In genomic region chr1:203281851-203282661, GRCh38 we compare ENCODE assay signal across 13 cellular contexts. TPM values are rescaled to one million over a fixed set of nuclear protein-coding genes. Genes with fewer than 3 reads are reported as not detected.
DNase-seq lines count a peak whose midpoint lies in the region; ATAC-seq and TF ChIP-seq lines count a peak whose summit lies in the region.
"Had no signal": no experiment of that assay in that cellular context is flagged by ENCODE, and none has a peak within 500 bp of the region (broad histone marks: within the 10 kb centered on the region; RNA-seq: fewer than 3 reads in every experiment).

No MANE protein-coding gene starts in this region.

- H3K27ac Mint-ChIP-seq in naive B cell, result peak overlapping the region in 5 of 6 donors; percentile 87 to 99 (median 93)
- H3K27ac Mint-ChIP-seq: activated naive CD4-positive, alpha-beta T cell treated with anti-CD3 and anti-CD28 coated beads for 36 hours had no signal

- peaks cover 68 to 84% (median 73%) of the 10 kb centered on the region in 3 donors for H3K4me1 Mint-ChIP-seq in naive B cell

- no peak for TF ChIP-seq EP300 in tibial nerve (IDR thresholded peaks at IDR 0.05)

- no peak overlapping the region for H3K4me3 ChIP-seq in cardiac muscle cell
- H3K4me3 ChIP-seq in duodenal mucosa (ENCODE audit: low read depth in 1 of 2, low read length in 2 of 2), result no peak overlapping the region
- no peak overlapping the region for H3K4me3 ChIP-seq in tibial nerve
- H3K4me3 ChIP-seq: SJSA1 had no signal

- TF ChIP-seq CTCF in cardiac muscle cell (IDR thresholded peaks at IDR 0.05; ENCODE audit: low read depth, low read length), result no peak
- TF ChIP-seq CTCF in tibial nerve (IDR thresholded peaks at IDR 0.05), result no peak

- H3K9ac ChIP-seq in duodenal mucosa (ENCODE audit: low read depth in 1 of 2, low read length in 2 of 2), result peak overlapping the region; percentile 30 to 48

- no peaks in the 10 kb centered on the region for H3K36me3 ChIP-seq in cardiac muscle cell
- no peaks in the 10 kb centered on the region for H3K36me3 ChIP-seq in duodenal mucosa (ENCODE audit: control insufficient read depth in 1 of 2, insufficient read depth in 2 of 2, low read length in 2 of 2)
- no peaks in the 10 kb centered on the region for H3K36me3 ChIP-seq in tibial nerve
- H3K36me3 ChIP-seq: SJSA1 had no signal

- intact Hi-C loops in Right ventricle myocardium superior (cut with DNase I), result no loop called here

- no peaks in the 10 kb centered on the region for H3K27me3 ChIP-seq in cardiac muscle cell
- H3K27me3 ChIP-seq in duodenal mucosa (ENCODE audit: control insufficient read depth in 1 of 2, insufficient read depth in 2 of 2, low read length in 2 of 2), result no peaks in the 10 kb centered on the region
- H3K27me3 ChIP-seq in tibial nerve, result no peaks in the 10 kb centered on the region
- H3K27me3 ChIP-seq: SJSA1 had no signal

- peaks cover 73% of the 10 kb centered on the region for H3K4me1 ChIP-seq in cardiac muscle cell (ENCODE audit: low read depth)
- peaks cover 63 to 67% of the 10 kb centered on the region in 2 donors for H3K4me1 ChIP-seq in duodenal mucosa (ENCODE audit: control insufficient read depth in 1 of 2, insufficient read depth in 2 of 2, low read length in 2 of 2)
- peaks cover 4 to 54% (median 34%) of the 10 kb centered on the region in 4 donors for H3K4me1 ChIP-seq in tibial nerve

- no peak for TF ChIP-seq POLR2A in tibial nerve (IDR thresholded peaks at IDR 0.05)

- peak overlapping the region in 5 of 8 donors; percentile 7 to 85 (median 68) for H3K4me3 Mint-ChIP-seq in naive B cell
- H3K4me3 Mint-ChIP-seq: activated naive CD4-positive, alpha-beta T cell treated with anti-CD3 and anti-CD28 coated beads for 36 hours had no signal

- no peaks in the 10 kb centered on the region for H3K27me3 Mint-ChIP-seq in naive B cell

- 65 to 71% methylated on average over 10 of the region's 10 CpGs for WGBS in tibial nerve, 2 donors

- peak in 1 of 2 donors; percentile 80 for DNase-seq in cardiac muscle cell (ENCODE audit: low read depth in 1 of 2, low spot score in 1 of 2)
- DNase-seq in Right ventricle myocardium superior, result no peak
- DNase-seq in naive B cell, result no peak
- DNase-seq in tibial nerve (ENCODE audit: low spot score in 2 of 2), result no peak
- DNase-seq in effector CD8-positive, alpha-beta T cell (lab: John Stamatoyannopoulos, UW), result no peak
- DNase-seq: activated CD4-positive, alpha-beta T cell treated with anti-CD3 and anti-CD28 coated beads for 1 hour; activated naive CD4-positive, alpha-beta T cell treated with anti-CD3 and anti-CD28 coated beads for 36 hours; GF-D8 had no signal

- H3K27ac ChIP-seq in cardiac muscle cell (peak overlapping the region; percentile 92), duodenal mucosa (ENCODE audit: low read depth, low read length) (no peak overlapping the region), tibial nerve (peak overlapping the region in 3 of 4 donors; percentile 30 to 95 (median 57))
- H3K27ac ChIP-seq: HL-60, SJSA1 had no signal

- H3K9me3 Mint-ChIP-seq in naive B cell, result no peaks in the 10 kb centered on the region
- H3K9me3 Mint-ChIP-seq: activated naive CD4-positive, alpha-beta T cell treated with anti-CD3 and anti-CD28 coated beads for 36 hours had no signal

- no peaks in the 10 kb centered on the region for H3K36me3 Mint-ChIP-seq in naive B cell

- ATAC-seq in Right ventricle myocardium superior (ENCODE audit: poor library complexity) (no peak), naive B cell (ENCODE audit: low read depth in 2 of 2) (no peak), HG02610 (IDR thresholded peaks at IDR 0.05; ENCODE audit: unreplicated experiment) (no peak), HG03175 (IDR thresholded peaks at IDR 0.05; ENCODE audit: unreplicated experiment) (no peak)

- H3K9me3 ChIP-seq in cardiac muscle cell (ENCODE audit: low read depth) (no peaks in the 10 kb centered on the region), duodenal mucosa (ENCODE audit: control insufficient read depth in 1 of 2, low read length in 2 of 2) (no peaks in the 10 kb centered on the region), tibial nerve (no peaks in the 10 kb centered on the region)
- H3K9me3 ChIP-seq: SJSA1 had no signal

RNA-seq across cellular contexts. Expression of gene BTG2, which starts 23.3 kb away (rescaled TPM):
- 45.6 and 57.9 TPM in 2 replicates for total RNA-seq in cardiac muscle cell
- 64.2 and 66.0 TPM in 2 replicates for polyA plus RNA-seq in cardiac muscle cell
- 40.5 TPM for total RNA-seq in Right ventricle myocardium superior
- 100 to 1,000 TPM; 315 to 687 (median 417) TPM for polyA plus RNA-seq in naive B cell (ENCODE audit: low read depth in 6 of 6)
- 100 to 1,000 TPM; 153 to 208 (median 177) TPM for total RNA-seq in tibial nerve

RNA-seq across cellular contexts. Expression of gene CHIT1, which starts 52.6 kb away (rescaled TPM):
- total RNA-seq in cardiac muscle cell, result 0.03 TPM in 1 of 2 replicates, not detected in the other
- not detected in 2 replicates for polyA plus RNA-seq in cardiac muscle cell
- total RNA-seq in Right ventricle myocardium superior, result 0.48 TPM
- 1 to 10 TPM in 1 of 6 donors, under 1 TPM in 3, not detected in 2; 0.43 to 1.1 (median 0.59) TPM for polyA plus RNA-seq in naive B cell (ENCODE audit: low read depth in 6 of 6)
- total RNA-seq in tibial nerve, result under 1 TPM in 2 of 4 donors, not detected in 2; 0.39 to 0.42 TPM
- total RNA-seq: SJSA1 had no signal
